ENCODE assay signal across 13 cellular contexts in genomic region chr5:43401827-43402226, GRCh38. TPM values are rescaled to one million over a fixed set of nuclear protein-coding genes. Genes with fewer than 3 reads are reported as not detected.
DNase-seq lines count a peak whose midpoint lies in the region; ATAC-seq and TF ChIP-seq lines count a peak whose summit lies in the region.
"Had no signal": no experiment of that assay in that cellular context is flagged by ENCODE, and none has a peak within 500 bp of the region (broad histone marks: within the 10 kb centered on the region; RNA-seq: fewer than 3 reads in every experiment).

No MANE protein-coding gene starts in this region.

- no peaks in the 10 kb centered on the region for H3K79me2 ChIP-seq in smooth muscle cell (ENCODE audit: low read depth)

- no peak overlapping the region for H3K9ac ChIP-seq in smooth muscle cell (ENCODE audit: low read depth)

- peak; percentile 4 for DNase-seq in AG10803 (ENCODE audit: low read depth)
- peak; percentile 41 for DNase-seq in HEK293T (ENCODE audit: extremely low spot score)
- DNase-seq in SK-MEL-5 (ENCODE audit: low read depth, low spot score), result peak; percentile 72
- DNase-seq in foreskin fibroblast, result peak in 1 of 2 donors; percentile 33
- no peak for DNase-seq in GM10248 (ENCODE audit: extremely low spot score)
- no peak for DNase-seq in smooth muscle cell (lab: John Stamatoyannopoulos, UW; ENCODE audit: unreplicated experiment)
- DNase-seq: activated CD4-positive, alpha-beta T cell treated with anti-CD3 and anti-CD28 coated beads, Interleukin-2, amount 50 U/mL, for 1 hour; aorta; DMS79 treated with DMSO at 0.1 percent for 48 hours; glutamatergic neuron had no signal

- POLR2A ChIA-PET in HEK293T (lab: Yijun Ruan, JAX), result interaction anchor here (1.0 kb wide), 1 partner anchor 82 kb away, joined by 8 read pairs; the partner anchor contains the start of gene TMEM267
- POLR2A ChIA-PET in GM10248 (lab: Yijun Ruan, JAX), result no interaction called here

- peak; percentile 39 for TF ChIP-seq CTCF in AG10803 (conservative IDR thresholded peaks at IDR 0.05; ENCODE audit: low read length)
- TF ChIP-seq CTCF in foreskin fibroblast (IDR thresholded peaks at IDR 0.05; ENCODE audit: low read depth, low read length), result peak; percentile 55
- no peak for TF ChIP-seq CTCF in GM10248 (IDR thresholded peaks at IDR 0.05; ENCODE audit: control extremely low read depth, extremely low read depth, low read depth, missing control alignments)
- TF ChIP-seq CTCF in smooth muscle cell (IDR thresholded peaks at IDR 0.05; ENCODE audit: borderline replicate concordance, insufficient read depth, poor library complexity, severe bottlenecking), result no peak

- CTCF ChIA-PET in HEK293T (lab: Yijun Ruan, JAX) (no interaction called here), GM10248 (lab: Yijun Ruan, JAX) (interaction anchor here (1.3 kb wide), 1 partner anchor 13 kb away, joined by 3 read pairs; no protein-coding TSS in a partner anchor)

- no peak overlapping the region for H3K4me2 ChIP-seq in smooth muscle cell

- no peak overlapping the region for H2AFZ ChIP-seq in smooth muscle cell (ENCODE audit: low read depth)

- H3F3A ChIP-seq in smooth muscle cell (ENCODE audit: low read depth), result no peaks in the 10 kb centered on the region

- ATAC-seq in GM18498 (IDR thresholded peaks at IDR 0.05; ENCODE audit: unreplicated experiment) (no peak), HG03095 (IDR thresholded peaks at IDR 0.05; ENCODE audit: unreplicated experiment) (no peak)

- no peaks in the 10 kb centered on the region for H3K36me3 ChIP-seq in smooth muscle cell (ENCODE audit: low read depth)

- H3K27me3 ChIP-seq in smooth muscle cell (ENCODE audit: low read depth), result no peaks in the 10 kb centered on the region

- no peaks in the 10 kb centered on the region for H3K4me1 ChIP-seq in smooth muscle cell (ENCODE audit: low read depth)

- in situ Hi-C loops in SK-MEL-5 (cut with HindIII; ENCODE audit: low pct_unique_long_range_greater_than_20kb, low sequenced_read_pairs), result no loop called here

- no peak overlapping the region for H3K27ac ChIP-seq in smooth muscle cell (ENCODE audit: low read depth)

- H3K4me3 ChIP-seq in AG10803 (ENCODE audit: low read length) (no peak overlapping the region), foreskin fibroblast (ENCODE audit: low read depth in 1 of 2, low read length in 2 of 2) (no peak overlapping the region), smooth muscle cell (no peak overlapping the region)

- WGBS in smooth muscle cell (ENCODE audit: low lambda C conversion rate), result 47% methylated on average over 1 of the region's 1 CpG

- no peaks in the 10 kb centered on the region for H4K20me1 ChIP-seq in smooth muscle cell (ENCODE audit: low read depth)

- H3K9me3 ChIP-seq in smooth muscle cell (replicated peaks; ENCODE audit: low read depth), result no peaks in the 10 kb centered on the region

TF ChIP-seq in HEK293T, 16 proteins besides CTCF, POLR2A, EP300 and RAD21:
- TF ChIP-seq, protein P1, sequence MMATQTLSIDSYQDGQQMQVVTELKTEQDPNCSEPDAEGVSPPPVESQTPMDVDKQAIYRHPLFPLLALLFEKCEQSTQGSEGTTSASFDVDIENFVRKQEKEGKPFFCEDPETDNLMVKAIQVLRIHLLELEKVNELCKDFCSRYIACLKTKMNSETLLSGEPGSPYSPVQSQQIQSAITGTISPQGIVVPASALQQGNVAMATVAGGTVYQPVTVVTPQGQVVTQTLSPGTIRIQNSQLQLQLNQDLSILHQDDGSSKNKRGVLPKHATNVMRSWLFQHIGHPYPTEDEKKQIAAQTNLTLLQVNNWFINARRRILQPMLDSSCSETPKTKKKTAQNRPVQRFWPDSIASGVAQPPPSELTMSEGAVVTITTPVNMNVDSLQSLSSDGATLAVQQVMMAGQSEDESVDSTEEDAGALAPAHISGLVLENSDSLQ (IDR thresholded peaks at IDR 0.05), result no peak
- TF ChIP-seq SP1 (IDR thresholded peaks at IDR 0.05), result no peak

RNA-seq across cellular contexts. Expression of gene CCL28, which starts 10.4 kb away (rescaled TPM):
- 46.8 and 51.4 TPM in 2 replicates for total RNA-seq in SK-MEL-5 (2014; rRNA removed; shearing (Covaris generic))
- polyA plus RNA-seq in SK-MEL-5 (2015; cell fraction: cytosol; rRNA removed), result 24.7 and 25.8 TPM in 2 replicates
- 32.2 and 47.6 TPM in 2 replicates for polyA plus RNA-seq in SK-MEL-5 (2015; cell fraction: nucleus; rRNA removed)
- total RNA-seq in smooth muscle cell, result 0.22 and 0.27 TPM in 2 replicates
- polyA plus RNA-seq in smooth muscle cell, result 0.19 TPM in 1 of 2 replicates, not detected in the other
- polyA plus RNA-seq: neural cell had no signal

Comparison
In these comparisons a context has a peak if more than half of its experiments do, and no peak if none do; other contexts are left out.
1. DNase-seq: peak in AG10803 (single experiment), HEK293T (single experiment) and SK-MEL-5 (single experiment); none in GM10248 (single experiment) and smooth muscle cell (single experiment).
2. CTCF ChIP-seq: peak in AG10803 (single experiment) and foreskin fibroblast (single experiment); none in GM10248 (single experiment) and smooth muscle cell (single experiment).
3. RNA of gene CCL28, which starts 10.4 kb away (total RNA-seq): 46.8 to 51.4 TPM in SK-MEL-5; 0.22 to 0.27 TPM in smooth muscle cell; every median in the first group is over 10 times any median in the second.